In the genomic region with DNA sequence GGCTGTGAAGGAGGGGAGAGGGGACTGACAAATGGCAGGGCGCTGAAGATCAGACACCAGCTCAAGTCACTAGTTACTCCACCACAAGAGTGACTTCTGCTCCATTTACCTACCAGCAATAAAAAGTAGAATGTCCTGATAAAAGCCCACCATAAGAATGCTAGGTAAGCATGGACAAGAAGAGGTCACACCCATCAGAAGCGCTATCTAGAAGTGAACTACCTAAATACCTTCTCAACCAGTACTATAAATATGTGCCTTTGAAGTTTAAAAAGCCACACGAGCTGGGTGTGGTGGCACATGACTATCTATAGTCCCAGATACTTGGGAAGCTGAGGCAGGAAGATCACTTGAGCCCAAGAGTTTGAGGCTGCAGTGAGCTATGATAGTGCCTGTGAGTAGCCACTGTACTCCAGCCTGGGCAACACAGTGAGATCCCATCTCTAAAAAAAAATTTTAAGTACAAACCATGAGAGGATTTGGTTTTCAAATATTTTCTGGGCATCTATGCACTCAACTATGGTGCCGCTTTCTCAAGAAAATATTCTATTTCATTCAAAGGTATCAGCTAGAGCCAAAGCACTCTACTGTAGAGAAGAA, we compare ENCODE assay signal across 15 cellular contexts.
DNase-seq lines count a peak whose midpoint lies in the region; ATAC-seq and TF ChIP-seq lines count a peak whose summit lies in the region.
"Had no signal": no experiment of that assay in that cellular context is flagged by ENCODE, and none has a peak within 500 bp of the region (broad histone marks: within the 10 kb centered on the region; RNA-seq: fewer than 3 reads in every experiment).

No MANE protein-coding gene starts in this region.

- TF ChIP-seq POLR2A in gastroesophageal sphincter (IDR thresholded peaks at IDR 0.05) = no peak

- intact Hi-C loops in psoas muscle (cut with DNase I) = no loop called here

- peaks cover 2 to 100% (median 65%) of the 10 kb centered on the region in 3 donors for H3K4me1 ChIP-seq in gastroesophageal sphincter
- peaks cover 67% of the 10 kb centered on the region for H3K4me1 ChIP-seq in psoas muscle
- H3K4me1 ChIP-seq: uterus had no signal

- DNase-seq in LoVo (ENCODE audit: low spot score) (peak; percentile 57), psoas muscle (no peak), KBM-7 (no peak), KG1 (lab: John Stamatoyannopoulos, UW) (no peak)
- DNase-seq: activated CD4-positive, alpha-beta T cell treated with anti-CD3 and anti-CD28 coated beads for 4 hours; activated effector memory CD4-positive, alpha-beta T cell treated with Interleukin-2 at 50 U/mL for 16 hours; esophagus squamous epithelium; glutamatergic neuron; stimulated activated naive CD8-positive, alpha-beta T cell treated with anti-CD3 and anti-CD28 coated beads, Interleukin-15, amount 100 ng/mL, for 72 hours; uterus had no signal

- TF ChIP-seq EP300 in gastroesophageal sphincter (IDR thresholded peaks at IDR 0.05) = no peak

- TF ChIP-seq CTCF in C4-2B (conservative IDR thresholded peaks at IDR 0.05) (no peak), gastroesophageal sphincter (IDR thresholded peaks at IDR 0.05) (no peak), psoas muscle (IDR thresholded peaks at IDR 0.05) (no peak)

- H3K36me3 ChIP-seq in gastroesophageal sphincter = no peaks in the 10 kb centered on the region
- no peaks in the 10 kb centered on the region for H3K36me3 ChIP-seq in psoas muscle (ENCODE audit: insufficient read depth in 1 of 2, low read depth in 1 of 2)
- H3K36me3 ChIP-seq: uterus had no signal

- WGBS in gastroesophageal sphincter (ENCODE audit: low coverage in 1 of 2), 2 donors = 64 to 86% methylated on average over 2 to 4 of the region's 4 CpGs
- WGBS in psoas muscle, 3 donors = 78 to 89% (median 83%) methylated on average over 4 of the region's 4 CpGs

- no peak overlapping the region for H3K4me3 ChIP-seq in gastroesophageal sphincter
- H3K4me3 ChIP-seq in psoas muscle = no peak overlapping the region
- H3K4me3 ChIP-seq: esophagus squamous epithelium, SK-N-MC, uterus had no signal

- peak overlapping the region; percentile 53 for H3K27ac ChIP-seq in C4-2B
- peak overlapping the region in 3 of 4 donors; percentile 66 to 70 (median 70) for H3K27ac ChIP-seq in gastroesophageal sphincter
- H3K27ac ChIP-seq in psoas muscle = peak overlapping the region; percentile 67
- H3K27ac ChIP-seq: SK-N-MC had no signal

- ATAC-seq in gastroesophageal sphincter = no peak
- no peak for ATAC-seq in psoas muscle
- ATAC-seq in HG03025 (IDR thresholded peaks at IDR 0.05; ENCODE audit: low FRiP score, unreplicated experiment) = no peak
- ATAC-seq in HG02884 (IDR thresholded peaks at IDR 0.05; ENCODE audit: unreplicated experiment) = no peak
- ATAC-seq: stimulated activated naive CD8-positive, alpha-beta T cell treated with anti-CD3 and anti-CD28 coated beads, Interleukin-15, amount 100 ng/mL, for 72 hours had no signal

- no peaks in the 10 kb centered on the region for H3K9me3 ChIP-seq in gastroesophageal sphincter
- H3K9me3 ChIP-seq in psoas muscle = no peaks in the 10 kb centered on the region
- H3K9me3 ChIP-seq: esophagus squamous epithelium, uterus had no signal

- in situ Hi-C loops in KBM-7 (cut with MboI; ENCODE audit: low pct_unique_long_range_greater_than_20kb, low sequenced_read_pairs) = no loop called here

- H3K27me3 ChIP-seq in gastroesophageal sphincter (no peaks in the 10 kb centered on the region), psoas muscle (ENCODE audit: insufficient read depth in 3 of 3, low read length in 2 of 3) (no peaks in the 10 kb centered on the region)
- H3K27me3 ChIP-seq: esophagus squamous epithelium, uterus had no signal
